ENCODE assay signal across 8 cellular contexts in genomic region chr19:18932216-18932841, GRCh38. TPM values are rescaled to one million over a fixed set of nuclear protein-coding genes. Genes with fewer than 3 reads are reported as not detected.
DNase-seq lines count a peak whose midpoint lies in the region; ATAC-seq, FAIRE-seq and TF ChIP-seq lines count a peak whose summit lies in the region.

No MANE protein-coding gene starts in this region.

- H3K27me3 ChIP-seq in gastroesophageal sphincter (no peaks in the 10 kb centered on the region), uterus (no peaks in the 10 kb centered on the region)

- no peak for TF ChIP-seq EP300 in gastroesophageal sphincter (IDR thresholded peaks at IDR 0.05)

- H3K36me3 ChIP-seq in gastroesophageal sphincter: peaks cover 0 to 74% of the 10 kb centered on the region in 2 donors
- no peaks in the 10 kb centered on the region for H3K36me3 ChIP-seq in uterus

- peaks cover 12% of the 10 kb centered on the region for H3K27me3 Mint-ChIP-seq in activated T-helper 2 cell treated with anti-CD3 and anti-CD28 coated beads, Interferon-gamma antibody, Interleukin-2, Interleukin-4, amounts not matched to agents 10 μg/mL and 5 μg/mL and 100 μg/mL, durations not matched to agents 14 hours and 24 hours and 36 hours (ENCODE audit: low read depth)

- TF ChIP-seq CTCF in gastroesophageal sphincter (IDR thresholded peaks at IDR 0.05): no peak
- TF ChIP-seq CTCF in uterus (IDR thresholded peaks at IDR 0.05): no peak

- no peak for TF ChIP-seq POLR2A in gastroesophageal sphincter (IDR thresholded peaks at IDR 0.05)
- no peak for TF ChIP-seq POLR2A in uterus (IDR thresholded peaks at IDR 0.05)

- peaks cover 0 to 12% (median 0%) of the 10 kb centered on the region in 3 donors for H3K4me1 ChIP-seq in gastroesophageal sphincter
- H3K4me1 ChIP-seq in uterus: no peaks in the 10 kb centered on the region

- 14 to 28% methylated on average over 17 to 20 of the region's 37 CpGs for WGBS in gastroesophageal sphincter (ENCODE audit: low coverage in 1 of 2), 2 donors

- intact Hi-C loops in activated T-helper 2 cell treated with anti-CD3 and anti-CD28 coated beads, Interferon-gamma antibody, Interleukin-2, Interleukin-4, amounts not matched to agents 10 μg/mL and 5 μg/mL and 100 μg/mL, durations not matched to agents 14 hours and 24 hours and 36 hours (cut with micrococcal nuclease): loop anchor here (1.0 kb wide), 2 partner anchors 13 to 296 kb away; partner anchors contain the start of genes COPE and DDX49
- intact Hi-C loops in posterior cingulate gyrus (cut with DNase I): no loop called here
- intact Hi-C loops in uterus (cut with DNase I; ENCODE audit: low total_unique reads): no loop called here

- no peak for FAIRE-seq in GM19239 (lab: Jason Lieb, UNC)

- DNase-seq in GM19239 (ENCODE audit: insufficient read length, low spot score): peak; percentile 85
- peak; percentile 20 for DNase-seq in RKO (ENCODE audit: low spot score)
- peak; percentile 66 for DNase-seq in activated T-helper 2 cell treated with anti-CD3 and anti-CD28 coated beads, Interferon-gamma antibody, Interleukin-2, Interleukin-4, amounts not matched to agents 10 μg/mL and 5 μg/mL and 100 μg/mL, durations not matched to agents 14 hours and 24 hours and 36 hours (ENCODE audit: low spot score)
- DNase-seq in posterior cingulate gyrus: peak; percentile 41 to 94 (median 73)
- peak; percentile 75 to 76 for DNase-seq in uterus

- H3K9me3 Mint-ChIP-seq in activated T-helper 2 cell treated with anti-CD3 and anti-CD28 coated beads, Interferon-gamma antibody, Interleukin-2, Interleukin-4, amounts not matched to agents 10 μg/mL and 5 μg/mL and 100 μg/mL, durations not matched to agents 14 hours and 24 hours and 36 hours: no peaks in the 10 kb centered on the region

- peaks cover 4% of the 10 kb centered on the region for H3K4me1 Mint-ChIP-seq in activated T-helper 2 cell treated with anti-CD3 and anti-CD28 coated beads, Interferon-gamma antibody, Interleukin-2, Interleukin-4, amounts not matched to agents 10 μg/mL and 5 μg/mL and 100 μg/mL, durations not matched to agents 14 hours and 24 hours and 36 hours (ENCODE audit: low read depth)

- no peaks in the 10 kb centered on the region for H3K9me3 ChIP-seq in gastroesophageal sphincter
- H3K9me3 ChIP-seq in uterus: no peaks in the 10 kb centered on the region

- H3K27ac ChIP-seq in gastroesophageal sphincter (peak overlapping the region in 1 of 4 donors; percentile 51), uterus (peak overlapping the region in 1 of 2 donors; percentile 50)

- no peak overlapping the region for H3K27ac Mint-ChIP-seq in activated T-helper 2 cell treated with anti-CD3 and anti-CD28 coated beads, Interferon-gamma antibody, Interleukin-2, Interleukin-4, amounts not matched to agents 10 μg/mL and 5 μg/mL and 100 μg/mL, durations not matched to agents 14 hours and 24 hours and 36 hours

- H3K4me3 Mint-ChIP-seq in activated T-helper 2 cell treated with anti-CD3 and anti-CD28 coated beads, Interferon-gamma antibody, Interleukin-2, Interleukin-4, amounts not matched to agents 10 μg/mL and 5 μg/mL and 100 μg/mL, durations not matched to agents 14 hours and 24 hours and 36 hours (ENCODE audit: low read depth): peak overlapping the region; percentile 74

- ATAC-seq in gastroesophageal sphincter (peak; percentile 79), HG02763 (IDR thresholded peaks at IDR 0.05; ENCODE audit: unreplicated experiment) (no peak), GM21723 (IDR thresholded peaks at IDR 0.05; ENCODE audit: unreplicated experiment) (no peak)

- H3K36me3 Mint-ChIP-seq in activated T-helper 2 cell treated with anti-CD3 and anti-CD28 coated beads, Interferon-gamma antibody, Interleukin-2, Interleukin-4, amounts not matched to agents 10 μg/mL and 5 μg/mL and 100 μg/mL, durations not matched to agents 14 hours and 24 hours and 36 hours (ENCODE audit: low read depth): peaks cover 4% of the 10 kb centered on the region

- peak overlapping the region in 1 of 2 donors; percentile 24 for H3K4me3 ChIP-seq in gastroesophageal sphincter
- peak overlapping the region in 1 of 2 donors; percentile 12 for H3K4me3 ChIP-seq in uterus

RNA-seq across cellular contexts. Expression of gene HOMER3, which starts 8.7 kb away (rescaled TPM):
- 3.6 and 4.4 TPM in 2 replicates for total RNA-seq in activated T-helper 2 cell treated with anti-CD3 and anti-CD28 coated beads, Interferon-gamma antibody, Interleukin-2, Interleukin-4, amounts not matched to agents 10 μg/mL and 5 μg/mL and 100 μg/mL, durations not matched to agents 14 hours and 24 hours and 36 hours
- total RNA-seq in gastroesophageal sphincter: 10 to 100 TPM; 22.7 to 48.5 (median 33.2) TPM
- 10 to 100 TPM in 3 of 4 donors, 1 to 10 TPM in 1; 4.4 to 24.8 (median 23.3) TPM for total RNA-seq in uterus

RNA-seq across cellular contexts. Expression of gene DDX49, which starts 12.8 kb away (rescaled TPM):
- total RNA-seq in activated T-helper 2 cell treated with anti-CD3 and anti-CD28 coated beads, Interferon-gamma antibody, Interleukin-2, Interleukin-4, amounts not matched to agents 10 μg/mL and 5 μg/mL and 100 μg/mL, durations not matched to agents 14 hours and 24 hours and 36 hours: 75.2 and 77.5 TPM in 2 replicates
- total RNA-seq in gastroesophageal sphincter: 10 to 100 TPM; 36.1 to 61.0 (median 46.9) TPM
- 10 to 100 TPM; 27.7 to 40.9 (median 31.4) TPM for total RNA-seq in uterus

RNA-seq across cellular contexts. Expression of gene COPE, which starts 13.1 kb away (rescaled TPM):
- 231 and 240 TPM in 2 replicates for total RNA-seq in activated T-helper 2 cell treated with anti-CD3 and anti-CD28 coated beads, Interferon-gamma antibody, Interleukin-2, Interleukin-4, amounts not matched to agents 10 μg/mL and 5 μg/mL and 100 μg/mL, durations not matched to agents 14 hours and 24 hours and 36 hours
- total RNA-seq in gastroesophageal sphincter: 100 to 1,000 TPM; 121 to 195 (median 152) TPM
- 100 to 1,000 TPM in 2 of 4 donors, 10 to 100 TPM in 2; 93.7 to 190 (median 134) TPM for total RNA-seq in uterus

RNA-seq across cellular contexts. Expression of gene CERS1, which starts 36.4 kb away (rescaled TPM):
- total RNA-seq in activated T-helper 2 cell treated with anti-CD3 and anti-CD28 coated beads, Interferon-gamma antibody, Interleukin-2, Interleukin-4, amounts not matched to agents 10 μg/mL and 5 μg/mL and 100 μg/mL, durations not matched to agents 14 hours and 24 hours and 36 hours: 0.09 and 0.18 TPM in 2 replicates
- 1 to 10 TPM in 1 of 4 donors, under 1 TPM in 2, not detected in 1; 0.73 to 1.3 (median 0.81) TPM for total RNA-seq in gastroesophageal sphincter
- total RNA-seq in uterus: 1 to 10 TPM in 1 of 4 donors, under 1 TPM in 1, not detected in 2; 0.30 to 4.9 TPM

Comparison
In these comparisons a context has a peak if more than half of its experiments do, and no peak if none do; other contexts are left out.
1. DNase-seq: peak in every context shown above with its lines; median percentile 85 in GM19239; 76 in uterus; 73 in posterior cingulate gyrus; 66 in activated T-helper 2 cell treated with anti-CD3 and anti-CD28 coated beads, Interferon-gamma antibody, Interleukin-2, Interleukin-4, amounts not matched to agents 10 μg/mL and 5 μg/mL and 100 μg/mL, durations not matched to agents 14 hours and 24 hours and 36 hours; 20 in RKO.